Comparison of ENCODE assay signal across 38 cellular contexts in the genomic region with DNA sequence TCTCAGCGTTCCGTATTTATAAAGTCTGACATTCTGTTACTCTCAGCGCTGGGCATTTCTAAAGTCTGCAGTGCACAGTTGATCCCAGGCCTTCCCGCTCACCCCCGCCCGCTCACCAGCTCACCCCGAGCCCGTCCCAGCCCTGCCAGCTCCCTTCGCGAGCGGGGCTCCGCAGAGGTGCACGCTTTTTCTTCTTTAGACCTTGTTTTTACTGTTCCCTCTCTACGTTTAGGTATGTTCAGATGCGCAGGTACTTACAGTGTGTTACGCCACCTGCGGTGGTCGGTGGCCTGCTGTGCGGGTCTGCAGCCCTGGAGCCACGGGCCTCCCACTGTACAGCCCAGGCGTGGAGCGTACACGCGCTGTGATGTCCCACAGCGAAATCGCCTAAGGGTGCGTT. TPM values are rescaled to one million over a fixed set of nuclear protein-coding genes. Genes with fewer than 3 reads are reported as not detected.
"Had no signal": no experiment of that assay in that cellular context is flagged by ENCODE, and none has a peak within 500 bp of the region (broad histone marks: within the 10 kb centered on the region; RNA-seq: fewer than 3 reads in every experiment).

No MANE protein-coding gene starts in this region.

- H3K4me1 ChIP-seq: adrenal gland, ascending aorta, breast epithelium had no signal

- FAIRE-seq: astrocyte, bronchial epithelial cell had no signal

- ATAC-seq: activated naive CD4-positive, alpha-beta T cell treated with anti-CD3 and anti-CD28 coated beads, Interleukin-2, amount 50 U/mL, for 72 hours; activated naive CD8-positive, alpha-beta T cell treated with anti-CD3 and anti-CD28 coated beads, Interleukin-2, amount 50 U/mL, for 24 hours; activated T-cell treated with anti-CD3 and anti-CD28 coated beads, Interleukin-2, amount 50 U/mL, for 4 hours; activated T-cell treated with anti-CD3 and anti-CD28 coated beads, Interleukin-2, amount 50 U/mL, for 72 hours; activated T-helper 17 cell treated with anti-CD3 and anti-CD28 coated beads, Interleukin-2, amount 50 U/mL, for 72 hours; body of pancreas had no signal

- H3K4me3 ChIP-seq: adrenal gland, ascending aorta, body of pancreas, breast epithelium, cardiac muscle cell had no signal

- H3K27me3 ChIP-seq: adrenal gland, ascending aorta, body of pancreas, brain microvascular endothelial cell, breast epithelium, cardiac muscle cell had no signal

- H3K27ac ChIP-seq: adrenal gland, ascending aorta, body of pancreas, brain microvascular endothelial cell, breast epithelium, cardiac muscle cell had no signal

- DNase-seq: activated effector memory CD4-positive, alpha-beta T cell treated with anti-CD3 and anti-CD28 coated beads, Interleukin-2, amount 50 U/mL, for 16 hours; activated effector memory CD4-positive, alpha-beta T cell treated with Interleukin-2 at 50 U/mL for 16 hours; activated gamma-delta T cell; activated gamma-delta T cell treated with Interleukin-2 at 50 U/mL for 16 hours; activated naive CD4-positive, alpha-beta T cell; activated naive CD4-positive, alpha-beta T cell treated with anti-CD3 and anti-CD28 coated beads for 36 hours; activated naive CD4-positive, alpha-beta T cell treated with anti-CD3 and anti-CD28 coated beads, Interleukin-2, amount 10 ng/mL, durations not matched to agents 7 days and 5 days; activated naive CD4-positive, alpha-beta T cell treated with anti-CD3 and anti-CD28 coated beads, Interleukin-2, amount 50 U/mL, for 16 hours; activated naive CD4-positive, alpha-beta T cell treated with Interleukin-2 at 50 U/mL for 16 hours; activated naive CD8-positive, alpha-beta T cell treated with anti-CD3 and anti-CD28 coated beads for 36 hours; activated naive CD8-positive, alpha-beta T cell treated with anti-CD3 and anti-CD28 coated beads, Interleukin-2, amount 10 ng/mL, durations not matched to agents 7 days and 5 days; activated naive CD8-positive, alpha-beta T cell treated with anti-CD3 and anti-CD28 coated beads, Interleukin-2, amount 50 U/mL, for 24 hours; activated T-cell treated with anti-CD3 and anti-CD28 coated beads, Interleukin-2, amount 50 U/mL, for 1 hour; activated T-cell treated with anti-CD3 and anti-CD28 coated beads, Interleukin-2, amount 50 U/mL, for 24 hours; activated T-cell treated with anti-CD3 and anti-CD28 coated beads, Interleukin-2, amount 50 U/mL, for 4 hours; activated T-cell treated with anti-CD3 and anti-CD28 coated beads, Interleukin-2, amount 50 U/mL, for 48 hours; activated T-cell treated with anti-CD3 and anti-CD28 coated beads, Interleukin-2, amount 50 U/mL, for 72 hours; adrenal gland; amniotic stem cell; amygdala; anterior cingulate cortex; aorta; body of pancreas; brain microvascular endothelial cell; central memory CD4-positive, alpha-beta T cell; cerebellar nuclear complex had no signal

- H3K36me3 ChIP-seq: breast epithelium had no signal

- H3K9me3 ChIP-seq: adrenal gland, ascending aorta, body of pancreas, breast epithelium had no signal

RNA-seq across cellular contexts. Expression of gene NKX6-2, which starts 28.8 kb away (rescaled TPM):
- total RNA-seq: activated naive CD4-positive, alpha-beta T cell treated with anti-CD3 and anti-CD28 coated beads for 36 hours; activated naive CD4-positive, alpha-beta T cell treated with anti-CD3 and anti-CD28 coated beads, Interleukin-2, amount 50 U/mL, for 72 hours; activated naive CD8-positive, alpha-beta T cell treated with anti-CD3 and anti-CD28 coated beads for 36 hours; activated naive CD8-positive, alpha-beta T cell treated with anti-CD3 and anti-CD28 coated beads, Interleukin-2, amount 10 ng/mL, durations not matched to agents 7 days and 5 days; activated T-cell treated with anti-CD3 and anti-CD28 coated beads, Interleukin-2, amount 50 U/mL, for 4 hours; activated T-cell treated with anti-CD3 and anti-CD28 coated beads, Interleukin-2, amount 50 U/mL, for 72 hours; activated T-helper 1 cell treated with anti-CD3 and anti-CD28 coated beads, Interleukin-12 subunit alpha, Interleukin-12 subunit beta, Interleukin-2, Interleukin-4 antibody, amounts not matched to agents 30 ng/mL and 10 ng/mL and 1 ng/mL, durations not matched to agents 14 hours and 24 hours and 36 hours; activated T-helper 17 cell treated with anti-CD3 and anti-CD28 coated beads, Interleukin-2, amount 50 U/mL, for 72 hours; activated T-helper 2 cell treated with anti-CD3 and anti-CD28 coated beads, Interferon-gamma antibody, Interleukin-2, Interleukin-4, amounts not matched to agents 10 μg/mL and 5 μg/mL and 100 μg/mL, durations not matched to agents 14 hours and 24 hours and 36 hours; adrenal gland; aorta; ascending aorta; astrocyte; breast epithelium; bronchial epithelial cell; cardiac septum; cerebellum; chondrocyte had no signal
- polyA plus RNA-seq: aorta had no signal
